In the genomic region with DNA sequence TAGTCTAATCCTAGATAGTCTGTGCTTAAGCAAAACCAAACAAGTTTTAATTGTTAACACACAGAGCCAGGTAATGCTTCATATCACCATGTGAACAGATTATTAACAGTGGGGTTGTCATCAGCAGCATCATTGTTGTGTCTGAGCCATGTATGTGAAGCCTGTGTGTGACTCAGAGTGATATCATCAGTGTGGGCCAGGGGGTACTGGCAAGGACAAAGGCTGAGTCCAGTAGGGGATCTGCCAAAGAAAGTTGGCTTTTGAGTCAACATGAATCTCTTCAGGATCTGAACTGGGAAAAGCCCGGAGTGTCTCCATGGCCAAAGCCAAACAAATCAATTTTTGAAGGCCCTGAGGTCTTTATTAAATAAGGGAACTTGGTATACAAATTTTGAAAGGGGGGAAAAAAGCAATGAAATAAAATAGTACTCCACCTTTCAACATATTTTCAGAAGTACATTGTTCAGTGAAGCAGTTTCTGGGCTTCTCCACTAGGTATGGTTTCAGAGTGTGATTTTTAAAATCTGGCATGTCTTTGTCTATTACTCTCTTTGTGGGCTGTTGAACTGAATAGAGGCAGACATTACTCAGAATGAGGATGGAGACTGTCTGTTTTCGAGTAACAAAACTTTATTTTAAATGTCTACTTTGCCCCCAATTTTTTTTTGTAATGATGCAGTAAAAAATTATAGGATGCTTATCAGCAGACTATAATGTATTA, we compare ENCODE assay signal across 11 cellular contexts.
A peak's percentile ranks its signal among the peaks of the same experiment; 100 is the strongest.
DNase-seq lines count a peak whose midpoint lies in the region; ATAC-seq and TF ChIP-seq lines count a peak whose summit lies in the region.
"Had no signal": no experiment of that assay in that cellular context is flagged by ENCODE, and none has a peak within 500 bp of the region (broad histone marks: within the 10 kb centered on the region; RNA-seq: fewer than 3 reads in every experiment).

No MANE protein-coding gene starts in this region.

- ATAC-seq in HCT116 (peak; percentile 44; the same call in 1 of the 2 replicates), thoracic aorta (ENCODE audit: insufficient number of reproducible peaks, low FRiP score, low read depth) (no peak)
- no peak for ATAC-seq in activated T-cell treated with anti-CD3 and anti-CD28 coated beads, Interleukin-2, amount 50 U/mL, for 4 hours
- ATAC-seq: right lobe of liver had no signal

- no peak for TF ChIP-seq RAD21 in HCT116 (IDR thresholded peaks at IDR 0.05; ENCODE audit: low read depth)

- H3K4me3 Mint-ChIP-seq in glutamatergic neuron (ENCODE audit: unreplicated experiment): no peak overlapping the region
- no peak overlapping the region for H3K4me3 Mint-ChIP-seq in activated T-cell treated with anti-CD3 and anti-CD28 coated beads, Interleukin-2, amount 50 U/mL, for 4 hours

- POLR2A ChIA-PET in HCT116 (lab: Charles Lee): no interaction called here

- H3K36me3 ChIP-seq in HCT116 (ENCODE audit: control insufficient read depth in 1 of 2, insufficient read depth in 2 of 2, low read length in 2 of 2): no peaks in the 10 kb centered on the region
- no peaks in the 10 kb centered on the region for H3K36me3 ChIP-seq in thoracic aorta
- H3K36me3 ChIP-seq: right lobe of liver, thyroid gland had no signal

- BruUV-seq in HCT116 (replicated peaks; lab: Mats Ljungman, UMichigan): no TSS peak

- RAD21 ChIA-PET in HCT116 (lab: Charles Lee; ENCODE audit: low non-redundant PET in 1 of 2, low total read pairs in 2 of 2, uncharacterized antibody in 2 of 2, unreplicated experiment in 2 of 2): no interaction called here

- H3K9me3 Mint-ChIP-seq in glutamatergic neuron (ENCODE audit: unreplicated experiment): no peaks in the 10 kb centered on the region
- peaks cover 2% of the 10 kb centered on the region for H3K9me3 Mint-ChIP-seq in activated T-cell treated with anti-CD3 and anti-CD28 coated beads, Interleukin-2, amount 50 U/mL, for 4 hours

- DNase-seq in HCT116 (ENCODE audit: low read depth, low spot score) (peak; percentile 27), SW480 (ENCODE audit: low spot score) (peak; percentile 26), fibroblast of pulmonary artery (ENCODE audit: low read depth) (peak; percentile 77), thoracic aorta (ENCODE audit: low spot score) (peak; percentile 7), GM19238 (ENCODE audit: insufficient read length, low spot score) (no peak), glutamatergic neuron (no peak)
- no peak for DNase-seq in activated T-cell treated with anti-CD3 and anti-CD28 coated beads, Interleukin-2, amount 50 U/mL, for 4 hours
- DNase-seq: amygdala, Karpas-422, right lobe of liver, thyroid gland had no signal

- H3K36me3 Mint-ChIP-seq in glutamatergic neuron (ENCODE audit: unreplicated experiment): no peaks in the 10 kb centered on the region
- H3K36me3 Mint-ChIP-seq in activated T-cell treated with anti-CD3 and anti-CD28 coated beads, Interleukin-2, amount 50 U/mL, for 4 hours (ENCODE audit: insufficient read depth): no peaks in the 10 kb centered on the region

- TF ChIP-seq POLR2A in HCT116 (IDR thresholded peaks at IDR 0.05; ENCODE audit: borderline replicate concordance, extremely low read depth, insufficient read depth, insufficient read length): no peak

- no peaks in the 10 kb centered on the region for H3K4me1 Mint-ChIP-seq in glutamatergic neuron (ENCODE audit: low read depth, unreplicated experiment)
- no peaks in the 10 kb centered on the region for H3K4me1 Mint-ChIP-seq in activated T-cell treated with anti-CD3 and anti-CD28 coated beads, Interleukin-2, amount 50 U/mL, for 4 hours (ENCODE audit: low read depth)

- H3K27ac ChIP-seq in HCT116 (ENCODE audit: low read depth, low read length) (no peak overlapping the region), thoracic aorta (no peak overlapping the region)
- H3K27ac ChIP-seq: right lobe of liver, thyroid gland had no signal

- no peaks in the 10 kb centered on the region for H3K9me2 ChIP-seq in HCT116 (ENCODE audit: insufficient read depth)

- no peaks in the 10 kb centered on the region for H3K27me3 Mint-ChIP-seq in glutamatergic neuron (ENCODE audit: unreplicated experiment)
- H3K27me3 Mint-ChIP-seq in activated T-cell treated with anti-CD3 and anti-CD28 coated beads, Interleukin-2, amount 50 U/mL, for 4 hours (ENCODE audit: low read depth): no peaks in the 10 kb centered on the region

- H3K27ac Mint-ChIP-seq in glutamatergic neuron (ENCODE audit: unreplicated experiment): no peak overlapping the region

- no peaks in the 10 kb centered on the region for H4K20me1 ChIP-seq in HCT116 (ENCODE audit: insufficient read depth)

- H3K9me3 ChIP-seq in HCT116 (ENCODE audit: control insufficient read depth in 1 of 2, insufficient read depth in 1 of 2, low read depth in 1 of 2, low read length in 2 of 2) (no peaks in the 10 kb centered on the region), thoracic aorta (no peaks in the 10 kb centered on the region)
- H3K9me3 ChIP-seq: right lobe of liver, thyroid gland had no signal

- H3K27me3 ChIP-seq in HCT116 (ENCODE audit: insufficient read depth, low read length): no peaks in the 10 kb centered on the region
- no peaks in the 10 kb centered on the region for H3K27me3 ChIP-seq in thoracic aorta (replicated peaks; ENCODE audit: insufficient read depth)
- H3K27me3 ChIP-seq: right lobe of liver, thyroid gland had no signal

- H3K4me1 ChIP-seq in HCT116 (ENCODE audit: control insufficient read depth in 1 of 2, insufficient read depth in 2 of 2, low read length in 2 of 2): peaks cover 0 to 5% of the 10 kb centered on the region in 2 experiments; a peak in 1 of 4 replicates
- H3K4me1 ChIP-seq in thoracic aorta (ENCODE audit: control insufficient read depth in 1 of 2, low read depth in 2 of 2): no peaks in the 10 kb centered on the region
- H3K4me1 ChIP-seq: right lobe of liver, thyroid gland had no signal

- H2AFZ ChIP-seq in HCT116 (ENCODE audit: low read depth, low read length, poor library complexity, severe bottlenecking): no peak overlapping the region

- H3K9ac ChIP-seq in HCT116 (ENCODE audit: low read length): no peak overlapping the region

- H3K79me2 ChIP-seq in HCT116 (ENCODE audit: insufficient read depth, low read length): no peaks in the 10 kb centered on the region

- no peak for TF ChIP-seq CTCF in HCT116 (IDR thresholded peaks at IDR 0.05 in 2 of 3, conservative IDR thresholded peaks at IDR 0.05 in 1 of 3; ENCODE audit: borderline replicate concordance in 1 of 3, insufficient read depth in 1 of 3, low read depth in 2 of 3, low read length in 2 of 3)
- no peak for TF ChIP-seq CTCF in fibroblast of pulmonary artery (IDR thresholded peaks at IDR 0.05; ENCODE audit: low read length, missing control alignments)
- no peak for TF ChIP-seq CTCF in thoracic aorta (IDR thresholded peaks at IDR 0.05)
- TF ChIP-seq CTCF in glutamatergic neuron (IDR thresholded peaks at IDR 0.05; ENCODE audit: partially characterized antibody, unreplicated experiment): no peak

- H3K4me2 ChIP-seq in HCT116 (ENCODE audit: low read length): 0 out of 2 replicates have a peak overlapping the region, but pooled peaks have one; percentile 22

- intact Hi-C loops in HCT116 (cut with micrococcal nuclease): no loop called here

- CTCF ChIA-PET in HCT116 (lab: Charles Lee): no interaction called here

- H3K4me3 ChIP-seq in HCT116 (replicated peaks in 1 of 2; ENCODE audit: low read depth in 1 of 2, low read length in 2 of 2) (no peak overlapping the region), fibroblast of pulmonary artery (replicated peaks; ENCODE audit: low read depth, low read length) (no peak overlapping the region), thoracic aorta (no peak overlapping the region)
- H3K4me3 ChIP-seq: right lobe of liver, thyroid gland had no signal

TF ChIP-seq in HCT116, 20 proteins besides CTCF, POLR2A, EP300 and RAD21:
- peak; percentile 38; the same call in 1 of the 2 replicates for TF ChIP-seq FOSL1 (IDR thresholded peaks at IDR 0.05; ENCODE audit: low read depth)
- TF ChIP-seq CEBPB (IDR thresholded peaks at IDR 0.05; ENCODE audit: low read depth): no peak

Comparison
In these comparisons a context has a peak if more than half of its experiments do, and no peak if none do; other contexts are left out.
1. DNase-seq: peak in HCT116 (single experiment), SW480 (single experiment), fibroblast of pulmonary artery (single experiment) and thoracic aorta (single experiment); none in GM19238 (single experiment), glutamatergic neuron (single experiment) and activated T-cell treated with anti-CD3 and anti-CD28 coated beads, Interleukin-2, amount 50 U/mL, for 4 hours (single experiment).